ENCODE assay signal across 8 cellular contexts in the genomic region with DNA sequence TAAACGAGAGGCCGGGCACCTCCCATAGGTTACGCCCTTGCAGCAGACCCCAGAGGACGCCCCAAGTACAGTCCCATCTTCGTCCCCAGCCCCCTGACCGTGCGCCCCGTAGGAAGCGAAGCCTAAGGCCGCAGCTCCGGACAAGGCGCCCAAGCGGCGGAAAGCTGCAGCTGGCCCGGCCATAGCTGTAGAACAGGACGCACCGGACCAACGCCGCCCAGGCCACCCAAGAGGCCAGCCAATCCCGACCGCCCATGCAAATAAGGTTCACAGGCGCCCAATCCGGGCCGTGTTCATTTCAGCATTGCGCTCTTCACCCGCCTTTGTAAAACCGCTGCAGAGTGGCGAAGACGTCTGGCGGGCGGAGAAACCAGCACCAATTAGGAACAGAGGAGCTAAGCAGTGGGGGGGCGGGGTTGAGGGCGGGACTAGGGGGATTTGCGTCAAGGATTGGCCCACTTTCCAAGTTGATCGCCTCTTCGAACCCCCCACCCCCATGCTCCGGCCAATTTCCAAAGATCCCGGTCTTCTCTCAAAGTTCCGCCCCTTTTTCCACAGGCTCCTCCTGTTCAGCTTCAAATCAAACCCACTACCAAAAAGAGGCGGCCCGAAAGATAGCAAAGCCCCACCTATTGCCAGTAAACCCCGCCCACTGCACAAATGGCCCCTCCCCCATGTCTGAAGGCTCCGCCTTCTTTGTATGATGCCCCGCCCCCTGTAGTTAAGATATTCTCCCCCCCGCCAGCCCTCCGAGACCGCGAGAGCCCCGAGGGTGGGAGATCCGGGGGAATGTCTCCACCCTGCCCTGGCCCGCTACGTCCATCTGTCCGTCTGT. TPM values are rescaled to one million over a fixed set of nuclear protein-coding genes. Genes with fewer than 3 reads are reported as not detected.
DNase-seq lines count a peak whose midpoint lies in the region; ATAC-seq and TF ChIP-seq lines count a peak whose summit lies in the region.

A gene (minus strand): TSS at position 196 of the 835 bp plus-strand sequence. CDS start 13 bp downstream, at position 183.

- H3K27ac Mint-ChIP-seq in activated B cell treated with CpG ODN at 0.5 μM for 24 hours (peak within 1 kb of the TSS; percentile 94), immature natural killer cell (peak within 1 kb of the TSS; percentile 85 to 99 (median 98))

- H3K36me3 Mint-ChIP-seq in activated B cell treated with CpG ODN at 0.5 μM for 24 hours (ENCODE audit: low read depth) (peaks cover 10% of the 10 kb centered on the region), immature natural killer cell (no peaks in the 10 kb centered on the region)

- H3K4me3 ChIP-seq in AG04449 (ENCODE audit: low read depth, low read length): peak within 1 kb of the TSS; percentile 83

- intact Hi-C loops in activated B cell treated with CpG ODN at 0.5 μM for 24 hours (cut with micrococcal nuclease): loop anchor here (1.0 kb wide), 7 partner anchors 10 to 97 kb away; a partner anchor contains a TSS

- DNase-seq in AG04449 (ENCODE audit: low read depth, low spot score): peak; percentile 96
- peak; percentile 98 for DNase-seq in NCI-H345 (lab: John Stamatoyannopoulos, UW)
- DNase-seq in activated B cell treated with CpG ODN at 0.5 μM for 24 hours: peak; percentile 82
- peak; percentile 87 to 100 (median 99) for DNase-seq in caudate nucleus (lab: John Stamatoyannopoulos, UW)
- peak; percentile 95 to 96 (median 96) for DNase-seq in immature natural killer cell
- DNase-seq in smooth muscle cell of the brain vasculature (ENCODE audit: low read depth, low spot score): peak; percentile 99

- H3K4me3 Mint-ChIP-seq in activated B cell treated with CpG ODN at 0.5 μM for 24 hours (peak within 1 kb of the TSS; percentile 97), immature natural killer cell (peak within 1 kb of the TSS; percentile 94 to 96 (median 95))

- H3K27me3 Mint-ChIP-seq in activated B cell treated with CpG ODN at 0.5 μM for 24 hours (peaks cover 12% of the 10 kb centered on the region), immature natural killer cell (ENCODE audit: low read depth in 3 of 3) (peaks cover 6 to 9% (median 7%) of the 10 kb centered on the region in 3 donors)

- POLR2A ChIA-PET in AG04449 (lab: Yijun Ruan, JAX): interaction anchor here (0.6 to 1.4 kb wide), 21 partner anchors 9 to 169 kb away, joined by 3 to 11 read pairs (median 4); a partner anchor contains a TSS
- POLR2A ChIA-PET in activated B cell treated with CpG ODN at 0.5 μM for 24 hours (lab: Charles Lee): interaction anchor here (0.5 to 2.9 kb wide), 37 partner anchors 8 to 769 kb away, joined by 3 to 40 read pairs (median 5); a partner anchor contains a TSS

- CTCF ChIA-PET in AG04449 (lab: Yijun Ruan, JAX) (interaction anchor here (0.6 to 1.4 kb wide), 4 partner anchors 15 to 157 kb away, joined by 3 to 8 read pairs (median 4); no protein-coding TSS in a partner anchor), activated B cell treated with CpG ODN at 0.5 μM for 24 hours (lab: Charles Lee) (interaction anchor here (1.0 to 1.6 kb wide), 4 partner anchors 10 to 48 kb away, joined by 3 to 9 read pairs (median 3); a partner anchor contains a TSS)

- H3K9me3 Mint-ChIP-seq in activated B cell treated with CpG ODN at 0.5 μM for 24 hours (no peaks in the 10 kb centered on the region), immature natural killer cell (no peaks in the 10 kb centered on the region)

- ATAC-seq in GM18909 (IDR thresholded peaks at IDR 0.05; ENCODE audit: poor library complexity, unreplicated experiment) (peak; percentile 87), HG03175 (IDR thresholded peaks at IDR 0.05; ENCODE audit: unreplicated experiment) (peak; percentile 94), activated B cell treated with CpG ODN at 0.5 μM for 24 hours (ENCODE audit: low read depth) (peak; percentile 89)

- TF ChIP-seq CTCF in AG04449 (IDR thresholded peaks at IDR 0.05; ENCODE audit: insufficient read depth, low read length, missing control alignments): no peak
- no peak for TF ChIP-seq CTCF in activated B cell treated with CpG ODN at 0.5 μM for 24 hours (IDR thresholded peaks at IDR 0.05)

- H3K4me1 Mint-ChIP-seq in activated B cell treated with CpG ODN at 0.5 μM for 24 hours (peaks cover 16% of the 10 kb centered on the region), immature natural killer cell (peaks cover 12 to 23% of the 10 kb centered on the region in 2 donors)

- H3K27ac ChIP-seq in caudate nucleus (ENCODE audit: low read depth, low read length): peak within 1 kb of the TSS; percentile 92

RNA-seq across cellular contexts. Expression of the gene that starts here (rescaled TPM):
- total RNA-seq in activated B cell treated with CpG ODN at 0.5 μM for 24 hours: 98.2 and 117 TPM in 2 replicates
- polyA plus RNA-seq in immature natural killer cell: 100 to 1,000 TPM in 1 of 3 donors, 10 to 100 TPM in 2; 30.7 to 116 (median 60.7) TPM

Comparison
In these comparisons a context has a peak if more than half of its experiments do, and no peak if none do; other contexts are left out.
1. Peak in every context shown above with its lines: DNase-seq, ATAC-seq, H3K4me3 ChIP-seq and H3K27ac ChIP-seq.